7 cellular contexts compared by ENCODE assay signal in the genomic region with DNA sequence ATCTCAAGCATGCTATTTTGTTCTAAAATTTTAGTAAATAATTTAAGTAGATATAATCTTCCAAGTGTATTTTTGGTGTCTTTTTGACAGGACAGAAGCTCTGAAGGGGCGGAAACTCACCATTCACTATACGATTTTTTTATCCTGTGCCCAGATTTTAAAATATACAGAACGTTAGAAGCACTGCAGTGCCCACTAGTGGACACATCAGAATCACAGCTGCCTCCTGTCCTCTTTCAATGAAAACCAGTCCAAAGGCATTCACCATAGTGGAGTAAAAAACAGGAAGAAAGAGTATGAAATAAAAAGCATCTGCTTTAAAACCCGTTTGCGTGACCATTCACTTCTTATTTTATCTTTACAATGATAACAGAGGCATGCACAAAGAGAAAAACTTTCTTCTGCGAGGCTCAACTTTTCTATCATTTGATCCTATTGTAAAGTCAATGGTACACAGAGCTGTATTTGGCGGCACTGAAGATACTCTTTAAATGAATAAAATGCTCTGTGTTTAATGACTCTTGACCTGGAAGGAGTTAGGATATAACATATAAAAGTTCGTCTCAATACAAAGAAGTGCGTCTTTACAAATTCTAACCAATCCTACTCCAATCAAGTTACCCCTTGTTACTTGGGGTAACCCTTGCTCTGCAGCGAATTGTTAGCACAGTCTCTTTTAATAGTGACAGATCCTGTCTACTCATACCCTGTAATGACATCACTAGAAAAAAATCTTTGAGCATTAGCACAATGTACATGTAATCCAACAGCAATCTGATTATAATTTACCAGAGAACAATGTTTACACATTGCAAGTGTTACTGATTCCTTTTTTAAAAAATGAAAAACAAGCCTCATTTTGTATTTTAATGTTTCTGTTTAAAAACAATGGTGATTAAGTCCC.
A peak's percentile ranks its signal among the peaks of the same experiment; 100 is the strongest.
DNase-seq lines count a peak whose midpoint lies in the region; ATAC-seq and TF ChIP-seq lines count a peak whose summit lies in the region.

No MANE protein-coding gene starts in this region.

- peaks cover 5% of the 10 kb centered on the region for H3K27me3 Mint-ChIP-seq in HFFc6 (ENCODE audit: insufficient read depth)
- no peaks in the 10 kb centered on the region for H3K27me3 Mint-ChIP-seq in activated naive CD4-positive, alpha-beta T cell treated with anti-CD3 and anti-CD28 coated beads, Interleukin-2, amount 10 ng/mL, durations not matched to agents 7 days and 5 days

- H3K9me3 ChIP-seq in heart left ventricle: peaks cover 0 to 5% (median 0%) of the 10 kb centered on the region in 12 donors

- H3K4me1 ChIP-seq in heart left ventricle: peaks cover 0 to 5% (median 0%) of the 10 kb centered on the region in 12 donors

- no peak overlapping the region for H3K27ac Mint-ChIP-seq in HFFc6
- no peak overlapping the region for H3K27ac Mint-ChIP-seq in activated naive CD4-positive, alpha-beta T cell treated with anti-CD3 and anti-CD28 coated beads, Interleukin-2, amount 10 ng/mL, durations not matched to agents 7 days and 5 days

- H3K27me3 ChIP-seq in heart left ventricle: peaks cover 0 to 5% (median 0%) of the 10 kb centered on the region in 9 donors

- peak in 1 of 4 donors; percentile 66 for ATAC-seq in heart left ventricle
- ATAC-seq in HG03432 (IDR thresholded peaks at IDR 0.05; ENCODE audit: unreplicated experiment): no peak

- no peak overlapping the region for H3K4me3 ChIP-seq in heart left ventricle

- 38 to 43% (median 42%) methylated on average over 10 of the region's 10 CpGs for WGBS in heart left ventricle, 4 donors

- H3K36me3 ChIP-seq in heart left ventricle: no peaks in the 10 kb centered on the region

- H3K36me3 Mint-ChIP-seq in HFFc6 (ENCODE audit: low read depth): no peaks in the 10 kb centered on the region
- H3K36me3 Mint-ChIP-seq in activated naive CD4-positive, alpha-beta T cell treated with anti-CD3 and anti-CD28 coated beads, Interleukin-2, amount 10 ng/mL, durations not matched to agents 7 days and 5 days: no peaks in the 10 kb centered on the region

- DNase-seq in GDM1 (lab: John Stamatoyannopoulos, UW) (peak; percentile 34), HFFc6 (peak; percentile 63), NCI-H524 treated with DMSO at 0.1 percent for 48 hours (lab: John Stamatoyannopoulos, UW) (peak; percentile 18), heart left ventricle (peak in 4 of 5 donors; percentile 34 to 48 (median 46)), putamen (ENCODE audit: low spot score) (peak; percentile 58)
- peak; percentile 46 for DNase-seq in activated naive CD4-positive, alpha-beta T cell treated with anti-CD3 and anti-CD28 coated beads, Interleukin-2, amount 10 ng/mL, durations not matched to agents 7 days and 5 days

- H3K4me1 Mint-ChIP-seq in HFFc6 (ENCODE audit: low read depth): peaks cover 12% of the 10 kb centered on the region
- H3K4me1 Mint-ChIP-seq in activated naive CD4-positive, alpha-beta T cell treated with anti-CD3 and anti-CD28 coated beads, Interleukin-2, amount 10 ng/mL, durations not matched to agents 7 days and 5 days: no peaks in the 10 kb centered on the region

- CTCF ChIA-PET in activated naive CD4-positive, alpha-beta T cell treated with anti-CD3 and anti-CD28 coated beads, Interleukin-2, amount 10 ng/mL, durations not matched to agents 7 days and 5 days (lab: Charles Lee): interaction anchor here (0.6 to 2.2 kb wide), 4 partner anchors 12 to 953 kb away, joined by 3 to 4 read pairs (median 4); no protein-coding TSS in a partner anchor

- no peaks in the 10 kb centered on the region; the same call in 1 of the 2 replicates for H3K9me3 Mint-ChIP-seq in HFFc6
- H3K9me3 Mint-ChIP-seq in activated naive CD4-positive, alpha-beta T cell treated with anti-CD3 and anti-CD28 coated beads, Interleukin-2, amount 10 ng/mL, durations not matched to agents 7 days and 5 days: no peaks in the 10 kb centered on the region

- TF ChIP-seq CTCF in HFFc6 (IDR thresholded peaks at IDR 0.05) (peak; percentile 95), heart left ventricle (IDR thresholded peaks at IDR 0.05) (peak; percentile 73 to 89 (median 81))

- intact Hi-C loops in heart left ventricle (cut with DNase I): loop anchor here in 7 of 10 donors (5.0 to 10.0 kb wide), 8 partner anchors 72 to 1832 kb away; no protein-coding TSS in a partner anchor

- H3K27ac ChIP-seq in heart left ventricle: no peak overlapping the region

- no peak for TF ChIP-seq POLR2A in heart left ventricle (IDR thresholded peaks at IDR 0.05)

- H3K4me3 Mint-ChIP-seq in HFFc6: peak overlapping the region; percentile 57
- no peak overlapping the region for H3K4me3 Mint-ChIP-seq in activated naive CD4-positive, alpha-beta T cell treated with anti-CD3 and anti-CD28 coated beads, Interleukin-2, amount 10 ng/mL, durations not matched to agents 7 days and 5 days
